ENCODE assay signal across 9 cellular contexts in genomic region chr19:56120002-56120370, GRCh38. TPM values are rescaled to one million over a fixed set of nuclear protein-coding genes. Genes with fewer than 3 reads are reported as not detected.
DNase-seq lines count a peak whose midpoint lies in the region; ATAC-seq and TF ChIP-seq lines count a peak whose summit lies in the region.
"Had no signal": no experiment of that assay in that cellular context is flagged by ENCODE, and none has a peak within 500 bp of the region (broad histone marks: within the 10 kb centered on the region; RNA-seq: fewer than 3 reads in every experiment).

No MANE protein-coding gene starts in this region.

- no peak overlapping the region for H2BK15ac ChIP-seq in mesendoderm (replicated peaks; ENCODE audit: low read depth)

- intact Hi-C loops in heart left ventricle (cut with DNase I): loop anchor here in 4 of 10 donors (2.0 to 5.0 kb wide), 3 partner anchors 21 to 38 kb away; partner anchors contain the start of gene ZNF444 (in 2 of the 4)
- intact Hi-C loops in left cardiac atrium (cut with DNase I): no loop called here
- intact Hi-C loops in breast epithelium (cut with DNase I; ENCODE audit: low total_unique reads): no loop called here
- intact Hi-C loops in uterus (cut with DNase I; ENCODE audit: low total_unique reads): no loop called here

- peak overlapping the region; percentile 91 for H3K4me2 ChIP-seq in mesendoderm (ENCODE audit: low read length)

- H3K4me1 ChIP-seq in heart left ventricle (peaks cover 12 to 59% (median 41%) of the 10 kb centered on the region in 12 donors), breast epithelium (peaks cover 0 to 26% of the 10 kb centered on the region in 2 donors), mesendoderm (ENCODE audit: control insufficient read depth, low read depth, low read length) (peaks cover 3% of the 10 kb centered on the region), uterus (peaks cover 12 to 22% of the 10 kb centered on the region in 2 donors)

- DNase-seq in heart left ventricle (no peak), left cardiac atrium (no peak), breast epithelium (ENCODE audit: low spot score in 2 of 2) (no peak), mesendoderm (no peak), uterus (no peak), activated gamma-delta T cell (lab: John Stamatoyannopoulos, UW) (no peak), NCI-H187 treated with DMSO at 0.1 percent for 48 hours (lab: John Stamatoyannopoulos, UW) (no peak)
- DNase-seq: NCI-H2107 had no signal

- H3K27ac ChIP-seq in heart left ventricle (peak overlapping the region; percentile 89 to 100 (median 95)), breast epithelium (peak overlapping the region; percentile 95 to 98), mesendoderm (ENCODE audit: low read depth, low read length) (peak overlapping the region; percentile 98), uterus (peak overlapping the region; percentile 89 to 97)

- H3K79me2 ChIP-seq in mesendoderm (ENCODE audit: control insufficient read depth, insufficient read depth, low read length): peaks cover 52% of the 10 kb centered on the region

- no peak for TF ChIP-seq CTCF in heart left ventricle (IDR thresholded peaks at IDR 0.05)
- TF ChIP-seq CTCF in breast epithelium (IDR thresholded peaks at IDR 0.05): no peak
- no peak for TF ChIP-seq CTCF in uterus (IDR thresholded peaks at IDR 0.05)

- no peak overlapping the region for H3K23ac ChIP-seq in mesendoderm (ENCODE audit: low read length)

- H2AK5ac ChIP-seq in mesendoderm (ENCODE audit: low read length): peak overlapping the region; percentile 97

- H2BK120ac ChIP-seq in mesendoderm (ENCODE audit: low read depth, low read length): no peak overlapping the region

- H3K9me3 ChIP-seq in heart left ventricle (no peaks in the 10 kb centered on the region), breast epithelium (no peaks in the 10 kb centered on the region), uterus (no peaks in the 10 kb centered on the region)

- no peak for TF ChIP-seq POLR2A in heart left ventricle (IDR thresholded peaks at IDR 0.05)
- no peak for TF ChIP-seq POLR2A in breast epithelium (IDR thresholded peaks at IDR 0.05)
- TF ChIP-seq POLR2A in uterus (IDR thresholded peaks at IDR 0.05): no peak

- H3K18ac ChIP-seq in mesendoderm (ENCODE audit: low read length): peak overlapping the region; percentile 97

- H3K4me3 ChIP-seq in heart left ventricle (peak overlapping the region; percentile 54 to 97 (median 82)), breast epithelium (peak overlapping the region; percentile 79 to 83 (median 82)), mesendoderm (ENCODE audit: low read length) (peak overlapping the region; percentile 87), uterus (peak overlapping the region; percentile 92 to 94)

- H2BK5ac ChIP-seq in mesendoderm (ENCODE audit: low read length): peak overlapping the region; percentile 41

- peak overlapping the region; percentile 97 for H3K4ac ChIP-seq in mesendoderm (ENCODE audit: low read depth, low read length)

- no peak for ATAC-seq in heart left ventricle
- ATAC-seq in left cardiac atrium: no peak
- no peak for ATAC-seq in GM18867 (IDR thresholded peaks at IDR 0.05; ENCODE audit: unreplicated experiment)

- H4K8ac ChIP-seq in mesendoderm (ENCODE audit: low read depth, low read length): no peak overlapping the region

- no peak overlapping the region for H4K5ac ChIP-seq in mesendoderm (ENCODE audit: low read length)

- H3K27me3 ChIP-seq in heart left ventricle (no peaks in the 10 kb centered on the region), breast epithelium (no peaks in the 10 kb centered on the region), mesendoderm (ENCODE audit: insufficient read depth, low read length, poor library complexity) (no peaks in the 10 kb centered on the region), uterus (no peaks in the 10 kb centered on the region)

- H3K36me3 ChIP-seq in heart left ventricle: peaks cover 0 to 10% (median 0%) of the 10 kb centered on the region in 9 donors
- H3K36me3 ChIP-seq in breast epithelium: no peaks in the 10 kb centered on the region
- peaks cover 1% of the 10 kb centered on the region for H3K36me3 ChIP-seq in mesendoderm (ENCODE audit: control insufficient read depth, insufficient read depth, low read length)
- no peaks in the 10 kb centered on the region for H3K36me3 ChIP-seq in uterus

- H3K79me1 ChIP-seq in mesendoderm (ENCODE audit: low read length): peaks cover 7% of the 10 kb centered on the region

- WGBS in heart left ventricle, 4 donors: 4 to 14% (median 10%) methylated on average over 5 to 8 of the region's 8 CpGs
- WGBS in mesendoderm (ENCODE audit: extremely low coverage, insufficient coverage, low lambda C conversion rate): no CpG with 5 or more reads among the region's 8 CpGs

- peak overlapping the region; percentile 97 for H3K9ac ChIP-seq in mesendoderm (ENCODE audit: low read length)

- peak overlapping the region; percentile 98 for H3K56ac ChIP-seq in mesendoderm (ENCODE audit: low read length)

RNA-seq across cellular contexts. Expression of gene ZNF787, which starts 1.1 kb away (rescaled TPM):
- total RNA-seq in heart left ventricle (10 to 100 TPM; 11.6 to 40.8 (median 24.9) TPM), left cardiac atrium (10 to 100 TPM; 27.5 to 37.9 TPM), breast epithelium (10 to 100 TPM; 10.2 to 11.1 (median 10.4) TPM), uterus (10 to 100 TPM in 2 of 4 donors, 1 to 10 TPM in 1, not detected in 1; 3.3 to 32.1 (median 21.5) TPM)
- polyA plus RNA-seq in heart left ventricle: 10 to 100 TPM; 39.1 to 39.6 TPM
- 50.7 TPM for polyA plus RNA-seq in mesendoderm (2013, experiment 1 of 2)
- 51.3 TPM for polyA plus RNA-seq in mesendoderm (2013, experiment 2 of 2)

RNA-seq across cellular contexts. Expression of gene ZNF444, which starts 21.1 kb away (rescaled TPM):
- total RNA-seq in heart left ventricle (10 to 100 TPM; 14.8 to 35.8 (median 20.1) TPM), left cardiac atrium (10 to 100 TPM; 18.3 to 20.8 TPM), breast epithelium (10 to 100 TPM; 13.9 to 38.5 (median 33.1) TPM), uterus (10 to 100 TPM in 3 of 4 donors, 1 to 10 TPM in 1; 5.3 to 38.9 (median 21.0) TPM)
- polyA plus RNA-seq in heart left ventricle: 10 to 100 TPM; 15.9 to 21.4 TPM
- polyA plus RNA-seq in mesendoderm (2013, experiment 1 of 2): 19.9 TPM
- 20.3 TPM for polyA plus RNA-seq in mesendoderm (2013, experiment 2 of 2)

RNA-seq across cellular contexts. Expression of gene GALP, which starts 55.8 kb away (rescaled TPM):
- total RNA-seq in heart left ventricle (not detected), left cardiac atrium (not detected), breast epithelium (not detected), uterus (not detected)
- polyA plus RNA-seq in heart left ventricle: not detected
- polyA plus RNA-seq in mesendoderm (2013, experiment 1 of 2): not detected
- not detected for polyA plus RNA-seq in mesendoderm (2013, experiment 2 of 2)
